ENCODE assay signal across 11 cellular contexts in the genomic region with DNA sequence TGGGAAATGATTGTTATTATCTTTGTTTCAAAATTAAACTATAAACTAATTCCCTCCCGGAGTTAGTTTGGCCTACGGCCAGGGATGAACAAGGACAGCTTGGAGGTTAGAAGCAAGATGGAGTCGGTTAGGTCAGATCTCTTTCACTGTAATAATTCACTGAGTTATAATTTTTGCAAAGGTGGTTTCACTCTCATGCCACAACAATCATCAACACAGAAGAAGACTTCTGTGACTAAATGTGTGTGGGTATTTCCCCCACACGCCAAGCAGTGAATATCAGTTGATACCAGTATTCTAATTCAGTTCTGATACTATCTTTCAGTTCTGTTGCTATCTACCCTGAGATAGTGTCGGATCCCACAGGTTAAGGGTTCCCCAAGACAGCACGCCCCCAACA.
DNase-seq lines count a peak whose midpoint lies in the region; ATAC-seq and TF ChIP-seq lines count a peak whose summit lies in the region.
"Had no signal": no experiment of that assay in that cellular context is flagged by ENCODE, and none has a peak within 500 bp of the region (broad histone marks: within the 10 kb centered on the region; RNA-seq: fewer than 3 reads in every experiment).

No MANE protein-coding gene starts in this region.

- TF ChIP-seq POLR2A in lower leg skin (IDR thresholded peaks at IDR 0.05) = no peak

- intact Hi-C loops in lower leg skin (cut with DNase I; ENCODE audit: low total_unique reads) = no loop called here

- ATAC-seq in GM21723 (IDR thresholded peaks at IDR 0.05; ENCODE audit: unreplicated experiment) (peak; percentile 67), HG03378 (IDR thresholded peaks at IDR 0.05; ENCODE audit: unreplicated experiment) (peak; percentile 72)
- ATAC-seq: heart left ventricle, mucosa of descending colon had no signal

- no peak for TF ChIP-seq CTCF in lower leg skin (IDR thresholded peaks at IDR 0.05)

- peak; percentile 18 for DNase-seq in activated T-cell treated with anti-CD3 and anti-CD28 coated beads for 24 hours (ENCODE audit: low read depth)
- no peak for DNase-seq in activated T-cell treated with anti-CD3 and anti-CD28 coated beads for 4 hours
- DNase-seq in stimulated activated CD8-positive, alpha-beta memory T cell treated with anti-CD3 and anti-CD28 coated beads, Interleukin-4, amount 100 ng/mL, for 48 hours = peak; percentile 29
- no peak for DNase-seq in NCI-H345 (lab: John Stamatoyannopoulos, UW)
- no peak for DNase-seq in lower leg skin (ENCODE audit: low spot score in 2 of 2)
- DNase-seq in DMS114 treated with DMSO at 0.1 percent for 48 hours (lab: John Stamatoyannopoulos, UW; ENCODE audit: unreplicated experiment) = no peak
- DNase-seq: effector CD4-positive, alpha-beta T cell; heart left ventricle; mucosa of descending colon had no signal

- no peak overlapping the region for H3K4me3 ChIP-seq in lower leg skin (ENCODE audit: low read depth, poor library complexity, severe bottlenecking)
- H3K4me3 ChIP-seq: heart left ventricle, mucosa of descending colon had no signal

- 82 to 86% methylated on average over 6 of the region's 6 CpGs for WGBS in lower leg skin, 2 donors

Comparison
In these comparisons a context has a peak if more than half of its experiments do, and no peak if none do; other contexts are left out.
1. DNase-seq: peak in activated T-cell treated with anti-CD3 and anti-CD28 coated beads for 24 hours (single experiment) and stimulated activated CD8-positive, alpha-beta memory T cell treated with anti-CD3 and anti-CD28 coated beads, Interleukin-4, amount 100 ng/mL, for 48 hours (single experiment); none in activated T-cell treated with anti-CD3 and anti-CD28 coated beads for 4 hours (single experiment), NCI-H345 (single experiment), lower leg skin (0 of 2) and DMS114 treated with DMSO at 0.1 percent for 48 hours (single experiment).